ENCODE assay signal across 32 cellular contexts in the genomic region with DNA sequence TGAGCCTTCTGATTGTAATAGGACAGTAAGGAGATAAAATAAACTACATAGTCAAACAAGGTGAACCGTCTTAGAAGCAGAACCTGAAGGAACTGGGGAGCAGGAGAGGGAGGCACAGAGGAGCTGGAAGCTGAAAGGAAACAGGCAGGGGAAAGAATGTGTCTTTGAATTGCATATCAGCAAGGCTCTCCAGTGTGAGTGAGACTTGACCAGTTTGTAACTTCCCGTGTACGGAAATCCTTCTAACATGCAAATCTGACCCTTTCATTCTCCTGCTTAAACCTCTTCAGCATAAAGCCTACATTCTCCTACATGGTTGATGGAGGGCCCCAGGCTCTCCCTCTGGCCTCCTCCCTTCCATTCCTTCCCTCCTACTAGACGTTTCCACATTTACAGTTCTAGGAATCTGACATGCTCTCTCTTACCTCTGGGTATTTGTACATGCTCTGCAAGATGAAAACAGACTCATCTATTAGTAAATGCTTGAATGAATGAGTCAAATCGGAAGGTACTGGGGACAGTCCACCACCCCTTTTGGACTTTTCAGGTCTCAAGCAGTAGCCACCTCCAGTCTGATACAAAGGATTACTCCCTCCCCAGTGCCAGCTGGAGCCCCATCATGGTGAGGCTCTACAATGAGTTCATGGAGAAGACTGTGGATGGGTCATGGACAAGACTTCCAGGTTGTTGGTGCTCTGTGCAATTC.
DNase-seq lines count a peak whose midpoint lies in the region; ATAC-seq, FAIRE-seq and TF ChIP-seq lines count a peak whose summit lies in the region.
"Had no signal": no experiment of that assay in that cellular context is flagged by ENCODE, and none has a peak within 500 bp of the region (broad histone marks: within the 10 kb centered on the region; RNA-seq: fewer than 3 reads in every experiment).

No MANE protein-coding gene starts in this region.

- H3K79me2 ChIP-seq in DND-41 (ENCODE audit: insufficient read depth, low read length) = no peaks in the 10 kb centered on the region

- FAIRE-seq in GM19239 (lab: Jason Lieb, UNC) = peak; percentile 54
- FAIRE-seq: A204.1, colon, kidney, RCC 7860 had no signal

- no peak overlapping the region for H3K4me2 ChIP-seq in DND-41 (ENCODE audit: insufficient read depth, low read length)

- no peaks in the 10 kb centered on the region for H4K20me1 ChIP-seq in DND-41 (ENCODE audit: insufficient read depth, low read length)

- peak overlapping the region; percentile 60 for H3K27ac ChIP-seq in DND-41 (ENCODE audit: low read length)
- H3K27ac ChIP-seq: HL-60, psoas muscle, sigmoid colon, SJCRH30, tibial artery had no signal

- TF ChIP-seq CTCF in DND-41 (IDR thresholded peaks at IDR 0.05; ENCODE audit: borderline replicate concordance, extremely low read depth, low read length, poor library complexity, severe bottlenecking) (no peak), fibroblast of pulmonary artery (IDR thresholded peaks at IDR 0.05; ENCODE audit: low read length, missing control alignments) (no peak)

- no peak overlapping the region; the same call in 1 of the 2 replicates for H2AFZ ChIP-seq in DND-41 (ENCODE audit: low read depth, low read length)

- no peak for DNase-seq in DND-41
- DNase-seq in GM19239 (ENCODE audit: insufficient read length, low spot score) = no peak
- DNase-seq in NT2/D1 (ENCODE audit: low read depth, low spot score) = peak; percentile 71
- peak; percentile 14 for DNase-seq in fibroblast of pulmonary artery (ENCODE audit: low read depth)
- no peak for DNase-seq in NCI-H187 (lab: John Stamatoyannopoulos, UW)
- DNase-seq in NCI-H1694 treated with DMSO at 0.1 percent for 48 hours (lab: John Stamatoyannopoulos, UW) = no peak
- no peak for DNase-seq in GOT3 (lab: John Stamatoyannopoulos, UW)
- DNase-seq: activated CD8-positive, alpha-beta memory T cell treated with anti-CD3 and anti-CD28 coated beads, Interleukin-2, amount 50 U/mL, for 48 hours; activated CD8-positive, alpha-beta T cell treated with anti-CD3 and anti-CD28 coated beads for 36 hours; Calu3; DMS79 treated with DMSO at 0.1 percent for 48 hours; effector CD8-positive, alpha-beta T cell; glutamatergic neuron; HFFc6; KG1; kidney; naive thymus-derived CD8-positive, alpha-beta T cell; NCI-H1417; NCI-H2081; NCI-H526 treated with DMSO at 0.1 percent for 48 hours; occipital lobe; psoas muscle; sigmoid colon; SJCRH30; stimulated activated CD4-positive, alpha-beta T cell treated with anti-CD3 and anti-CD28 coated beads, Interleukin-4, amount 100 ng/mL, for 24 hours; SW 1271; tibial artery had no signal

- peaks cover 5% of the 10 kb centered on the region for H3K9me3 ChIP-seq in DND-41 (ENCODE audit: insufficient read depth, low read length, severe bottlenecking)
- peaks cover 14% of the 10 kb centered on the region; the same call in 1 of the 2 replicates for H3K9me3 ChIP-seq in NT2/D1 (ENCODE audit: insufficient read depth, low read length)
- H3K9me3 ChIP-seq: psoas muscle, sigmoid colon, SJCRH30, tibial artery had no signal

- H3K27me3 ChIP-seq in DND-41 (ENCODE audit: insufficient read depth, low read length, poor library complexity) (no peaks in the 10 kb centered on the region), NT2/D1 (ENCODE audit: insufficient read depth, insufficient read length) (no peaks in the 10 kb centered on the region)
- H3K27me3 ChIP-seq: SJCRH30, tibial artery had no signal

- H3K4me1 ChIP-seq in DND-41 (ENCODE audit: insufficient read depth, low read length) (peaks cover 32% of the 10 kb centered on the region), NT2/D1 (ENCODE audit: insufficient read depth, insufficient read length) (peaks cover 11% of the 10 kb centered on the region)
- H3K4me1 ChIP-seq: psoas muscle, sigmoid colon, SJCRH30, tibial artery had no signal

- no peaks in the 10 kb centered on the region for H3K36me3 ChIP-seq in DND-41 (ENCODE audit: insufficient read depth, low read length)
- no peaks in the 10 kb centered on the region for H3K36me3 ChIP-seq in NT2/D1 (ENCODE audit: insufficient read depth, insufficient read length, low read length)
- H3K36me3 ChIP-seq: sigmoid colon, SJCRH30, tibial artery had no signal

- H3K9ac ChIP-seq in DND-41 (ENCODE audit: low read depth, low read length) (no peak overlapping the region), NT2/D1 (ENCODE audit: insufficient read length, low read depth) (no peak overlapping the region)

- H3K4me3 ChIP-seq in DND-41 (ENCODE audit: low read depth in 1 of 2, low read length in 2 of 2) (no peak overlapping the region), NT2/D1 (ENCODE audit: insufficient read length, low read depth) (no peak overlapping the region), fibroblast of pulmonary artery (replicated peaks; ENCODE audit: low read depth, low read length) (no peak overlapping the region)
- H3K4me3 ChIP-seq: psoas muscle, sigmoid colon, SJCRH30, tibial artery had no signal

- ATAC-seq in DND-41 (ENCODE audit: insufficient read depth, low read depth) (no peak), HG03521 (IDR thresholded peaks at IDR 0.05; ENCODE audit: unreplicated experiment) (no peak)
- ATAC-seq: psoas muscle had no signal

Comparison
In these comparisons a context has a peak if more than half of its experiments do, and no peak if none do; other contexts are left out.
1. DNase-seq: peak in NT2/D1 (single experiment) and fibroblast of pulmonary artery (single experiment); none in DND-41 (single experiment), GM19239 (single experiment), NCI-H187 (0 of 2), NCI-H1694 treated with DMSO at 0.1 percent for 48 hours (single experiment) and GOT3 (single experiment).